In genomic region chr12:716506-716905, GRCh38 we compare ENCODE assay signal across 10 cellular contexts. TPM values are rescaled to one million over a fixed set of nuclear protein-coding genes. Genes with fewer than 3 reads are reported as not detected.
DNase-seq lines count a peak whose midpoint lies in the region; ATAC-seq and TF ChIP-seq lines count a peak whose summit lies in the region.
"Had no signal": no experiment of that assay in that cellular context is flagged by ENCODE, and none has a peak within 500 bp of the region (broad histone marks: within the 10 kb centered on the region; RNA-seq: fewer than 3 reads in every experiment).

No MANE protein-coding gene starts in this region.

- H3K9me3 Mint-ChIP-seq in nephron: no peaks in the 10 kb centered on the region
- H3K9me3 Mint-ChIP-seq in stimulated activated naive CD8-positive, alpha-beta T cell treated with anti-CD3 and anti-CD28 coated beads, Interleukin-15, Interleukin-2, amounts not matched to agents 100 ng/mL and 50 ng/mL, for 24 hours: peaks cover 5% of the 10 kb centered on the region

- H3K4me3 Mint-ChIP-seq in nephron: peak overlapping the region in 1 of 3 experiments; percentile 39
- peak overlapping the region; percentile 55 for H3K4me3 Mint-ChIP-seq in stimulated activated naive CD8-positive, alpha-beta T cell treated with anti-CD3 and anti-CD28 coated beads, Interleukin-15, Interleukin-2, amounts not matched to agents 100 ng/mL and 50 ng/mL, for 24 hours

- H3K79me2 ChIP-seq in osteoblast (ENCODE audit: insufficient read depth, low read length): no peaks in the 10 kb centered on the region

- no peaks in the 10 kb centered on the region for H3K27me3 Mint-ChIP-seq in nephron (ENCODE audit: low read depth)
- no peaks in the 10 kb centered on the region for H3K27me3 Mint-ChIP-seq in stimulated activated naive CD8-positive, alpha-beta T cell treated with anti-CD3 and anti-CD28 coated beads, Interleukin-15, Interleukin-2, amounts not matched to agents 100 ng/mL and 50 ng/mL, for 24 hours

- no peak overlapping the region for H3K27ac ChIP-seq in osteoblast (ENCODE audit: low read depth, low read length)
- H3K27ac ChIP-seq: neutrophil had no signal

- ATAC-seq in esophagus mucosa: no peak

- H3K4me1 ChIP-seq in osteoblast (ENCODE audit: insufficient read depth, low read length): peaks cover 6% of the 10 kb centered on the region

- peak overlapping the region; percentile 22 to 74 (median 27) for H3K27ac Mint-ChIP-seq in nephron
- H3K27ac Mint-ChIP-seq in stimulated activated naive CD8-positive, alpha-beta T cell treated with anti-CD3 and anti-CD28 coated beads, Interleukin-15, Interleukin-2, amounts not matched to agents 100 ng/mL and 50 ng/mL, for 24 hours: peak overlapping the region; percentile 93

- no peak overlapping the region for H3K4me2 ChIP-seq in osteoblast (ENCODE audit: insufficient read depth, low read length)

- DNase-seq in activated CD8-positive, alpha-beta memory T cell treated with anti-CD3 and anti-CD28 coated beads, Interleukin-2, amount 50 U/mL, for 24 hours (ENCODE audit: extremely low read depth): peak; percentile 25
- DNase-seq in activated CD8-positive, alpha-beta memory T cell treated with anti-CD3 and anti-CD28 coated beads, Interleukin-2, amount 50 U/mL, for 48 hours: no peak
- peak; percentile 76 for DNase-seq in amniotic epithelial cell (ENCODE audit: low read depth)
- no peak for DNase-seq in NCI-H524 (lab: John Stamatoyannopoulos, UW)
- no peak for DNase-seq in osteoblast (ENCODE audit: insufficient read length, low spot score, missing footprints)
- DNase-seq: DND-41 had no signal

- H3K9me3 ChIP-seq in osteoblast (ENCODE audit: low read depth, low read length): no peaks in the 10 kb centered on the region
- H3K9me3 ChIP-seq: neutrophil had no signal

- no peak for TF ChIP-seq CTCF in nephron (IDR thresholded peaks at IDR 0.05; ENCODE audit: unreplicated experiment in 3 of 3)
- TF ChIP-seq CTCF in osteoblast (IDR thresholded peaks at IDR 0.05; ENCODE audit: extremely low read depth, low read depth, low read length): no peak

- no peaks in the 10 kb centered on the region for H3K27me3 ChIP-seq in osteoblast (ENCODE audit: insufficient read depth, low read length)
- H3K27me3 ChIP-seq: neutrophil had no signal

- H2AFZ ChIP-seq in osteoblast (ENCODE audit: low read length): no peak overlapping the region

- H3K4me3 ChIP-seq in osteoblast (ENCODE audit: insufficient read depth, low read length): no peak overlapping the region

- H3K4me1 Mint-ChIP-seq in nephron: peaks cover 46% of the 10 kb centered on the region
- peaks cover 88% of the 10 kb centered on the region for H3K4me1 Mint-ChIP-seq in stimulated activated naive CD8-positive, alpha-beta T cell treated with anti-CD3 and anti-CD28 coated beads, Interleukin-15, Interleukin-2, amounts not matched to agents 100 ng/mL and 50 ng/mL, for 24 hours (ENCODE audit: low read depth)

- H3K36me3 Mint-ChIP-seq in nephron (ENCODE audit: low read depth): no peaks in the 10 kb centered on the region
- peaks cover 8% of the 10 kb centered on the region for H3K36me3 Mint-ChIP-seq in stimulated activated naive CD8-positive, alpha-beta T cell treated with anti-CD3 and anti-CD28 coated beads, Interleukin-15, Interleukin-2, amounts not matched to agents 100 ng/mL and 50 ng/mL, for 24 hours (ENCODE audit: low read depth)

- H3K36me3 ChIP-seq in osteoblast (ENCODE audit: insufficient read depth, low read length): no peaks in the 10 kb centered on the region
- H3K36me3 ChIP-seq: neutrophil had no signal

- H4K20me1 ChIP-seq in osteoblast (ENCODE audit: insufficient read depth, low read length): no peaks in the 10 kb centered on the region

RNA-seq across cellular contexts. Expression of gene WNK1, which starts 35.9 kb away (rescaled TPM):
- 110 and 127 TPM in 2 replicates for total RNA-seq in osteoblast
- 157 TPM for total RNA-seq in esophagus mucosa

RNA-seq across cellular contexts. Expression of gene NINJ2, which starts 53.3 kb away (rescaled TPM):
- 2.9 and 5.8 TPM in 2 replicates for total RNA-seq in osteoblast
- 2.9 TPM for total RNA-seq in esophagus mucosa

Comparison
In these comparisons a context has a peak if more than half of its experiments do, and no peak if none do; other contexts are left out.
1. DNase-seq: peak in activated CD8-positive, alpha-beta memory T cell treated with anti-CD3 and anti-CD28 coated beads, Interleukin-2, amount 50 U/mL, for 24 hours (single experiment) and amniotic epithelial cell (single experiment); none in activated CD8-positive, alpha-beta memory T cell treated with anti-CD3 and anti-CD28 coated beads, Interleukin-2, amount 50 U/mL, for 48 hours (single experiment), NCI-H524 (0 of 2) and osteoblast (single experiment).